Comparison of ENCODE assay signal across 8 cellular contexts in the genomic region with DNA sequence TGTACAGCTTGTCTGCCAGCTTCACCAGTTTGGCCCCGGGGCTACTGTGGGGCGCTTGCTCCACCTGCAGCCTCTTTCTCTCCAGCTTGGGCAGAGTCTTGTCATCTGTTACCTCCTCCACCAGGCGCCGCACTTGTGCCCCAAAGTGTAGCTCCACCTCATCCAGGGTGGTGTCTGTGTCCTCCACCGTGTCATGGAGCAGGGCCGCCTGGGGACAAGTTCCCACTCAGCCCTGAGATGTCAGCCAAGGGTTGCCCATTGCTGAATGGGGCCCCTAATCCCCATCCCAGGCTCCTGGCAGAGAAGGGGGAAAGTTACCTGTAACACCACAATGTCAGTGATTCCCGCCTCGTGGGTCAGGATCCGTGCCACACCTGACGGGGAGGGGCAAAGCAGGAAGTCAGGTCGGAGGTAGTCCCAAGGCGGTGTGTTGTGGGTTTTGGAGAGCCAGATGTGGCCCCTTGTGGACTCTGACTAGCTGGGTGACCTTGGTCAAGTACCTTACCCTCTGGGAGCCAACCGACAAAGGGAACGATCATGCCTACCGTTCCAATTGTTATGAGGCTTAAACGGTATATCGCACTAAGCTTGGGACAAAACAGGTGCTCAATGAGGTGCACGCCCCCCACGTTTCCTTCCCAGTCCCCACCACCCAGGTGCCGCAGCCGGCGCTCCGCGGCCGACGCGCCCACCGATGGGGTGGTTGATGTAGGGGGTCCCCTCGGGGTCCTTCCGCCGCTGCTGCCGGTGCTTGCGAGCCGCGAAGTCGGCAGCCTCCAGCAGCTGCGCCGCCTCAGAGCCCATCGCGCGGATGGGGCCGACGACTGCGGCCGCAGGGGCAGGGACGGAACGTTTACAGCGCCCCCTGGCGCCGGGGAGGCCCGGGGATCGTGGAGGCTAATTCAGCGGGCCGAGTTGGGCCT. TPM values are rescaled to one million over a fixed set of nuclear protein-coding genes. Genes with fewer than 3 reads are reported as not detected.
DNase-seq lines count a peak whose midpoint lies in the region; ATAC-seq and TF ChIP-seq lines count a peak whose summit lies in the region.

A gene with protein sequence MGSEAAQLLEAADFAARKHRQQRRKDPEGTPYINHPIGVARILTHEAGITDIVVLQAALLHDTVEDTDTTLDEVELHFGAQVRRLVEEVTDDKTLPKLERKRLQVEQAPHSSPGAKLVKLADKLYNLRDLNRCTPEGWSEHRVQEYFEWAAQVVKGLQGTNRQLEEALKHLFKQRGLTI (minus strand): TSS at position 813 of the 923 bp plus-strand sequence. CDS start 9 bp downstream, at position 804.

- DNase-seq in NCI-H1105 (lab: John Stamatoyannopoulos, UW) = peak; percentile 71
- peak; percentile 85 to 92 for DNase-seq in SW 1271 (lab: John Stamatoyannopoulos, UW)
- peak; percentile 77 for DNase-seq in activated naive CD8-positive, alpha-beta T cell treated with anti-CD3 and anti-CD28 coated beads, Interleukin-2, amount 50 U/mL, for 16 hours (ENCODE audit: low read depth, low spot score)
- DNase-seq in cardiac septum (ENCODE audit: low spot score) = peak; percentile 97
- DNase-seq in posterior cingulate gyrus = peak; percentile 78 to 98 (median 92)
- DNase-seq in type B pancreatic cell (ENCODE audit: extremely low spot score, unreplicated experiment) = peak; percentile 93

- intact Hi-C loops in cardiac septum (cut with DNase I) (loop anchor here (1.0 to 5.0 kb wide), 2 partner anchors 30 to 285 kb away; no protein-coding TSS in a partner anchor), posterior cingulate gyrus (cut with DNase I) (loop anchor here (2.0 kb wide), 1 partner anchor 29 kb away; the partner anchor contains the start of gene MAN2A2)

- peak within 1 kb of the TSS; percentile 97 for H3K4me3 Mint-ChIP-seq in type B pancreatic cell

- peaks cover 31% of the 10 kb centered on the region for H3K4me1 Mint-ChIP-seq in type B pancreatic cell (ENCODE audit: unreplicated experiment)

- peak within 1 kb of the TSS; percentile 97 for H3K27ac Mint-ChIP-seq in type B pancreatic cell

- H3K27me3 Mint-ChIP-seq in type B pancreatic cell = no peaks in the 10 kb centered on the region

- H3K36me3 Mint-ChIP-seq in type B pancreatic cell = peaks cover 4% of the 10 kb centered on the region

- no peaks in the 10 kb centered on the region for H3K9me3 Mint-ChIP-seq in type B pancreatic cell

- peak; percentile 50 for ATAC-seq in HG02642 (IDR thresholded peaks at IDR 0.05; ENCODE audit: poor library complexity, unreplicated experiment)

- TF ChIP-seq CTCF in GM12873 (IDR thresholded peaks at IDR 0.05; ENCODE audit: insufficient read depth, low read depth, low read length, missing control alignments) = peak; percentile 86
- peak; percentile 98 for TF ChIP-seq CTCF in type B pancreatic cell (conservative IDR thresholded peaks at IDR 0.05)

RNA-seq across cellular contexts. Expression of the gene that starts here (rescaled TPM):
- total RNA-seq in cardiac septum = 11.8 TPM
- 16.8 and 18.9 TPM in 2 replicates for total RNA-seq in type B pancreatic cell (ENCODE audit: low replicate concordance)

Comparison
In these comparisons a context has a peak if more than half of its experiments do, and no peak if none do; other contexts are left out.
1. Peak in every context shown above with its lines: DNase-seq and ATAC-seq.